23 cellular contexts compared by ENCODE assay signal in the genomic region with DNA sequence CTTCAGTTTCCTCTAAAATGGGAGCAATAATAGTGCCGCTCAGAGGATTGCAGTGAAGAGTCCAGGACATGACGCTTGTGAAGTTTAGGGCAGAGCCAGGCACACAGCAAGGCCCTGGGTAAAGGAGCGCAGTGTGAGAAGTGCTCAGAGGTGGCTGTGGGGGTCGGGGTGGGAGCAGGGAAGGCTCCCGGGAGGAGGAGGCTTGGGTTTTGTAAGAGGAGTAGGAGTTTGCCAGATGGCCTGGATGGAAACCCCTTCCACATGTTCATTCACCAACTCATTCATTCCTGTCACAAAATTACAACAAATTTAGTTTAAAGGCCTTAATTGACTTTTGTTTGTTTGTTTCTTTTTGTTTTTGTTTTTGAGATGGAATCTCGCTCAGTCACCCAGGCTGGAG. TPM values are rescaled to one million over a fixed set of nuclear protein-coding genes. Genes with fewer than 3 reads are reported as not detected.
DNase-seq lines count a peak whose midpoint lies in the region; ATAC-seq and TF ChIP-seq lines count a peak whose summit lies in the region.
"Had no signal": no experiment of that assay in that cellular context is flagged by ENCODE, and none has a peak within 500 bp of the region (broad histone marks: within the 10 kb centered on the region; RNA-seq: fewer than 3 reads in every experiment).

No MANE protein-coding gene starts in this region.

- H3K4me1 ChIP-seq in GM23338 (ENCODE audit: insufficient read depth) (no peaks in the 10 kb centered on the region), OCI-LY3 (ENCODE audit: low read length) (peaks cover 4% of the 10 kb centered on the region; the same call in 1 of the 2 replicates), hepatocyte (ENCODE audit: insufficient read depth) (no peaks in the 10 kb centered on the region), testis (no peaks in the 10 kb centered on the region)
- H3K4me1 ChIP-seq: parathyroid adenoma, Peyer's patch had no signal

- DNase-seq in GM23338 (ENCODE audit: low spot score) (no peak), hepatocyte (ENCODE audit: low spot score) (no peak), testis (no peak), progenitor cell of endocrine pancreas (ENCODE audit: low spot score, unreplicated experiment) (no peak), endothelial cell (ENCODE audit: low spot score) (no peak), NCI-H1436 treated with DMSO at 0.1 percent for 48 hours (lab: John Stamatoyannopoulos, UW) (no peak)

- 83% methylated on average over 6 of the region's 6 CpGs for WGBS in hepatocyte (ENCODE audit: low lambda C conversion rate, missing lambda C conversion rate)
- WGBS in testis, 2 donors, result 54 to 76% methylated on average over 6 of the region's 6 CpGs

- H3K36me3 Mint-ChIP-seq in GM23338 (ENCODE audit: low read depth), result no peaks in the 10 kb centered on the region
- no peaks in the 10 kb centered on the region for H3K36me3 Mint-ChIP-seq in progenitor cell of endocrine pancreas (ENCODE audit: insufficient read depth)
- H3K36me3 Mint-ChIP-seq in endothelial cell (ENCODE audit: low read depth, unreplicated experiment), result peaks cover 4% of the 10 kb centered on the region
- H3K36me3 Mint-ChIP-seq: immature natural killer cell had no signal

- ATAC-seq in GM23338, result no peak; the same call in 2 of the 3 replicates

- no peaks in the 10 kb centered on the region for H3F3A ChIP-seq in GM23338 (replicated peaks; ENCODE audit: low read depth)

- H2AFZ ChIP-seq in GM23338 (peak overlapping the region; percentile 96), OCI-LY3 (ENCODE audit: low read depth, low read length) (peak overlapping the region; percentile 98), hepatocyte (peak overlapping the region; percentile 63)

- no peaks in the 10 kb centered on the region for H3K27me3 ChIP-seq in GM23338 (ENCODE audit: insufficient read depth)
- H3K27me3 ChIP-seq in OCI-LY3 (ENCODE audit: low read depth, low read length), result peaks cover 7% of the 10 kb centered on the region; the same call in 1 of the 2 replicates
- H3K27me3 ChIP-seq in hepatocyte, result no peaks in the 10 kb centered on the region
- H3K27me3 ChIP-seq in testis, result no peaks in the 10 kb centered on the region
- H3K27me3 ChIP-seq: body of pancreas, Peyer's patch, thyroid gland had no signal

- H3K4me3 Mint-ChIP-seq in GM23338, result no peak overlapping the region
- no peak overlapping the region for H3K4me3 Mint-ChIP-seq in progenitor cell of endocrine pancreas (ENCODE audit: low read depth)
- no peak overlapping the region for H3K4me3 Mint-ChIP-seq in endothelial cell (ENCODE audit: unreplicated experiment)
- H3K4me3 Mint-ChIP-seq: activated CD4-positive, alpha-beta memory T cell treated with anti-CD3 and anti-CD28 coated beads, Interleukin-2, amount 10 ng/mL, durations not matched to agents 7 days and 5 days; activated naive CD4-positive, alpha-beta T cell treated with anti-CD3 and anti-CD28 coated beads for 36 hours; activated T-helper 1 cell treated with anti-CD3 and anti-CD28 coated beads, Interleukin-12 subunit alpha, Interleukin-12 subunit beta, Interleukin-2, Interleukin-4 antibody, amounts not matched to agents 30 ng/mL and 10 ng/mL and 1 ng/mL, durations not matched to agents 14 hours and 24 hours and 36 hours had no signal

- no peaks in the 10 kb centered on the region for H3K9me3 ChIP-seq in OCI-LY3 (ENCODE audit: insufficient read depth, low read length)
- H3K9me3 ChIP-seq in hepatocyte (ENCODE audit: low read depth), result no peaks in the 10 kb centered on the region
- H3K9me3 ChIP-seq in testis, result no peaks in the 10 kb centered on the region
- H3K9me3 ChIP-seq: body of pancreas, Peyer's patch, thyroid gland had no signal

- H3K36me3 ChIP-seq in GM23338 (ENCODE audit: insufficient read depth), result no peaks in the 10 kb centered on the region
- no peaks in the 10 kb centered on the region for H3K36me3 ChIP-seq in OCI-LY3 (replicated peaks; ENCODE audit: low read depth, low read length)
- H3K36me3 ChIP-seq in hepatocyte (replicated peaks; ENCODE audit: insufficient read depth, low read depth), result no peaks in the 10 kb centered on the region
- no peaks in the 10 kb centered on the region for H3K36me3 ChIP-seq in testis (ENCODE audit: low read depth, missing control alignments)
- H3K36me3 ChIP-seq: Peyer's patch, thyroid gland had no signal

- H3K27me3 Mint-ChIP-seq in GM23338 (ENCODE audit: insufficient read depth, low read depth, poor library complexity), result peaks cover 6% of the 10 kb centered on the region
- H3K27me3 Mint-ChIP-seq in progenitor cell of endocrine pancreas, result peaks cover 26% of the 10 kb centered on the region
- H3K27me3 Mint-ChIP-seq in endothelial cell (ENCODE audit: unreplicated experiment), result peaks cover 2% of the 10 kb centered on the region

- H3K9ac ChIP-seq in OCI-LY3 (ENCODE audit: low read length), result no peak overlapping the region
- H3K9ac ChIP-seq: parathyroid adenoma had no signal

- no peak for TF ChIP-seq POLR2A in testis (IDR thresholded peaks at IDR 0.05)

- H4K20me1 ChIP-seq in GM23338 (replicated peaks; ENCODE audit: insufficient read depth) (no peaks in the 10 kb centered on the region), OCI-LY3 (ENCODE audit: insufficient read depth, low read length) (no peaks in the 10 kb centered on the region), hepatocyte (ENCODE audit: insufficient read depth, poor library complexity, severe bottlenecking) (no peaks in the 10 kb centered on the region)

- H3K9me2 ChIP-seq in GM23338 (ENCODE audit: insufficient read depth) (no peaks in the 10 kb centered on the region), hepatocyte (replicated peaks; ENCODE audit: insufficient read depth) (no peaks in the 10 kb centered on the region)

- H3K79me2 ChIP-seq in GM23338 (replicated peaks; ENCODE audit: insufficient read depth), result no peaks in the 10 kb centered on the region
- H3K79me2 ChIP-seq in OCI-LY3 (ENCODE audit: low read length), result no peaks in the 10 kb centered on the region
- no peaks in the 10 kb centered on the region for H3K79me2 ChIP-seq in hepatocyte
- H3K79me2 ChIP-seq: parathyroid adenoma had no signal

- H3K27ac Mint-ChIP-seq in GM23338 (no peak overlapping the region), progenitor cell of endocrine pancreas (no peak overlapping the region), endothelial cell (ENCODE audit: unreplicated experiment) (no peak overlapping the region)
- H3K27ac Mint-ChIP-seq: activated CD4-positive, alpha-beta memory T cell treated with anti-CD3 and anti-CD28 coated beads, Interleukin-2, amount 10 ng/mL, durations not matched to agents 7 days and 5 days; activated naive CD4-positive, alpha-beta T cell treated with anti-CD3 and anti-CD28 coated beads for 36 hours; activated T-helper 1 cell treated with anti-CD3 and anti-CD28 coated beads, Interleukin-12 subunit alpha, Interleukin-12 subunit beta, Interleukin-2, Interleukin-4 antibody, amounts not matched to agents 30 ng/mL and 10 ng/mL and 1 ng/mL, durations not matched to agents 14 hours and 24 hours and 36 hours; immature natural killer cell; stimulated activated naive CD8-positive, alpha-beta T cell treated with anti-CD3 and anti-CD28 coated beads, Interleukin-15, amount 100 ng/mL, for 72 hours had no signal

- H3K4me1 Mint-ChIP-seq in GM23338 (no peaks in the 10 kb centered on the region), progenitor cell of endocrine pancreas (ENCODE audit: low read depth) (no peaks in the 10 kb centered on the region), endothelial cell (ENCODE audit: unreplicated experiment) (no peaks in the 10 kb centered on the region)

- H3K4me3 ChIP-seq in GM23338, result no peak overlapping the region
- H3K4me3 ChIP-seq in OCI-LY3 (ENCODE audit: low read length), result peak overlapping the region; percentile 69
- no peak overlapping the region for H3K4me3 ChIP-seq in hepatocyte
- H3K4me3 ChIP-seq in testis, result peak overlapping the region; percentile 16 to 18
- H3K4me3 ChIP-seq: body of pancreas, Peyer's patch, thyroid gland had no signal

- TF ChIP-seq CTCF in GM23338 (conservative IDR thresholded peaks at IDR 0.05; ENCODE audit: low read depth in 2 of 2) (no peak), OCI-LY3 (IDR thresholded peaks at IDR 0.05; ENCODE audit: low read depth, low read length) (no peak), hepatocyte (IDR thresholded peaks at IDR 0.05; ENCODE audit: poor library complexity) (no peak), testis (IDR thresholded peaks at IDR 0.05) (no peak), progenitor cell of endocrine pancreas (IDR thresholded peaks at IDR 0.05; ENCODE audit: unreplicated experiment) (no peak), endothelial cell (IDR thresholded peaks at IDR 0.05; ENCODE audit: unreplicated experiment) (no peak)

- intact Hi-C loops in testis (cut with DNase I; ENCODE audit: low total_unique reads), result no loop called here

- no peaks in the 10 kb centered on the region for H3K9me3 Mint-ChIP-seq in GM23338
- no peaks in the 10 kb centered on the region for H3K9me3 Mint-ChIP-seq in progenitor cell of endocrine pancreas (ENCODE audit: low read depth)
- H3K9me3 Mint-ChIP-seq in endothelial cell (ENCODE audit: unreplicated experiment), result no peaks in the 10 kb centered on the region
- H3K9me3 Mint-ChIP-seq: activated CD4-positive, alpha-beta memory T cell treated with anti-CD3 and anti-CD28 coated beads, Interleukin-2, amount 10 ng/mL, durations not matched to agents 7 days and 5 days; activated naive CD4-positive, alpha-beta T cell treated with anti-CD3 and anti-CD28 coated beads for 36 hours; activated T-helper 1 cell treated with anti-CD3 and anti-CD28 coated beads, Interleukin-12 subunit alpha, Interleukin-12 subunit beta, Interleukin-2, Interleukin-4 antibody, amounts not matched to agents 30 ng/mL and 10 ng/mL and 1 ng/mL, durations not matched to agents 14 hours and 24 hours and 36 hours; immature natural killer cell; stimulated activated naive CD8-positive, alpha-beta T cell treated with anti-CD3 and anti-CD28 coated beads, Interleukin-15, amount 100 ng/mL, for 72 hours had no signal

- H3K4me2 ChIP-seq in GM23338, result no peak overlapping the region
- peak overlapping the region; percentile 81 for H3K4me2 ChIP-seq in OCI-LY3 (ENCODE audit: low read length)
- H3K4me2 ChIP-seq in hepatocyte, result peak overlapping the region; percentile 72

- H3K27ac ChIP-seq in GM23338 (ENCODE audit: low read depth) (no peak overlapping the region), OCI-LY3 (ENCODE audit: low read length) (no peak overlapping the region), hepatocyte (no peak overlapping the region), testis (no peak overlapping the region)
- H3K27ac ChIP-seq: body of pancreas, C4-2B, parathyroid adenoma, Peyer's patch, thyroid gland had no signal

RNA-seq across cellular contexts. Expression of a gene that starts 17.0 kb away (rescaled TPM):
- total RNA-seq in GM23338 (2014; rRNA removed; shearing (Covaris generic)), result 1.0 TPM in 1 of 2 replicates, not detected in the other
- polyA plus RNA-seq in GM23338 (2016; fragmentation: Nextera tagmentation; extraction: Ambion mirVana) (0.26 TPM in 1 of 2 replicates, not detected in the other), hepatocyte (not detected in 2 replicates), testis (ENCODE audit: insufficient read depth, low read depth, low replicate concordance) (2.4 TPM)
- total RNA-seq in hepatocyte (0.37 TPM in 1 of 2 replicates, not detected in the other), testis (1 to 10 TPM; 4.4 to 5.2 TPM), progenitor cell of endocrine pancreas (0.81 TPM in 1 of 2 replicates, not detected in the other), endothelial cell (ENCODE audit: unreplicated experiment) (1.9 TPM)
- total RNA-seq: activated CD4-positive, alpha-beta memory T cell treated with anti-CD3 and anti-CD28 coated beads, Interleukin-2, amount 10 ng/mL, durations not matched to agents 7 days and 5 days; activated naive CD4-positive, alpha-beta T cell treated with anti-CD3 and anti-CD28 coated beads for 36 hours; activated T-helper 1 cell treated with anti-CD3 and anti-CD28 coated beads, Interleukin-12 subunit alpha, Interleukin-12 subunit beta, Interleukin-2, Interleukin-4 antibody, amounts not matched to agents 30 ng/mL and 10 ng/mL and 1 ng/mL, durations not matched to agents 14 hours and 24 hours and 36 hours; body of pancreas; chondrocyte; lung microvascular endothelial cell; right cardiac atrium; T-helper 2 cell treated with Interferon-gamma antibody and Interleukin-4, amounts not matched to agents 100 ng/mL and 5 ng/mL, for 36 hours had no signal
- polyA plus RNA-seq: immature natural killer cell, neural cell, right cardiac atrium had no signal

RNA-seq across cellular contexts. Expression of a gene that starts 36.8 kb away (rescaled TPM):
- 0.28 TPM in 1 of 2 replicates, not detected in the other for total RNA-seq in GM23338 (2014; rRNA removed; shearing (Covaris generic))
- polyA plus RNA-seq in GM23338 (2016; fragmentation: Nextera tagmentation; extraction: Ambion mirVana) (0.52 TPM in 1 of 2 replicates, not detected in the other), hepatocyte (not detected in 2 replicates), testis (ENCODE audit: insufficient read depth, low read depth, low replicate concordance) (0.67 TPM)
- total RNA-seq in hepatocyte (not detected in 2 replicates), testis (under 1 TPM in 1 of 2 donors, not detected in 1; 0.63 TPM), progenitor cell of endocrine pancreas (0.49 and 1.0 TPM in 2 replicates), endothelial cell (ENCODE audit: unreplicated experiment) (0.97 TPM)
- total RNA-seq: activated naive CD4-positive, alpha-beta T cell treated with anti-CD3 and anti-CD28 coated beads for 36 hours; body of pancreas; chondrocyte; H4; right cardiac atrium; thyroid gland had no signal
- polyA plus RNA-seq: immature natural killer cell, neural cell had no signal

Comparison
In these comparisons a context has a peak if more than half of its experiments do, and no peak if none do; other contexts are left out.
1. H3K4me3 ChIP-seq: peak in OCI-LY3 (single experiment) and testis (2 of 2); none in GM23338 (single experiment) and hepatocyte (single experiment).
2. Peak in every context shown above with its lines, with median percentiles within 50 percentile points of each other: H2AFZ ChIP-seq.